Comparison of ENCODE assay signal across 8 cellular contexts in genomic region chr9:133121200-133122166, GRCh38. TPM values are rescaled to one million over a fixed set of nuclear protein-coding genes. Genes with fewer than 3 reads are reported as not detected.
DNase-seq lines count a peak whose midpoint lies in the region; ATAC-seq and TF ChIP-seq lines count a peak whose summit lies in the region.

Gene RALGDS (minus strand): TSS chr9:133121240. CDS start chr9:133121154, 86 bp downstream.

- DNase-seq in GM12864 (ENCODE audit: low read depth) = no peak
- peak; percentile 34 for DNase-seq in NCI-H146 treated with DMSO at 0.1 percent for 48 hours (lab: John Stamatoyannopoulos, UW; ENCODE audit: unreplicated experiment)
- peak in 55 of 56 donors; percentile 48 to 97 (median 85) for DNase-seq in amygdala (lab: John Stamatoyannopoulos, UW)
- peak; percentile 95 for DNase-seq in left ventricle myocardium superior
- peak; percentile 93 to 94 for DNase-seq in psoas muscle
- peak; percentile 90 for DNase-seq in ureter (ENCODE audit: low spot score)

- no peaks in the 10 kb centered on the region for H3K9me3 ChIP-seq in psoas muscle

- TF ChIP-seq CTCF in GM12864 (IDR thresholded peaks at IDR 0.05; ENCODE audit: low read depth, low read length, missing control alignments) (no peak), psoas muscle (IDR thresholded peaks at IDR 0.05) (no peak)

- ATAC-seq in HG02763 (IDR thresholded peaks at IDR 0.05; ENCODE audit: unreplicated experiment) (peak; percentile 65), left ventricle myocardium superior (peak; percentile 83), psoas muscle (peak; percentile 82 to 88 (median 86))

- intact Hi-C loops in T-helper 2 cell treated with Interferon-gamma antibody and Interleukin-4, amounts not matched to agents 100 ng/mL and 5 ng/mL, for 36 hours (cut with micrococcal nuclease) = loop anchor here (1.0 kb wide), 4 partner anchors 12 to 91 kb away; partner anchors contain the start of gene GTF3C5
- intact Hi-C loops in left ventricle myocardium superior (cut with micrococcal nuclease) (no loop called here), psoas muscle (cut with DNase I) (no loop called here)

- peaks cover 66% of the 10 kb centered on the region for H3K4me1 ChIP-seq in psoas muscle

- no peaks in the 10 kb centered on the region for H3K27me3 ChIP-seq in psoas muscle (ENCODE audit: insufficient read depth in 3 of 3, low read length in 2 of 3)

- no peaks in the 10 kb centered on the region for H3K36me3 ChIP-seq in psoas muscle (ENCODE audit: insufficient read depth in 1 of 2, low read depth in 1 of 2)

- peak within 1 kb of the TSS; percentile 59 for H3K4me3 ChIP-seq in GM12864 (ENCODE audit: low read depth, low read length)
- peak within 1 kb of the TSS; percentile 93 for H3K4me3 ChIP-seq in psoas muscle

- WGBS in psoas muscle, 3 donors = 11 to 20% (median 15%) methylated on average over 38 to 56 of the region's 56 CpGs

- peak within 1 kb of the TSS; percentile 90 for H3K27ac ChIP-seq in psoas muscle

RNA-seq across cellular contexts. Expression of gene RALGDS, which starts in this region (rescaled TPM):
- 65.7 and 70.0 TPM in 2 replicates for total RNA-seq in T-helper 2 cell treated with Interferon-gamma antibody and Interleukin-4, amounts not matched to agents 100 ng/mL and 5 ng/mL, for 36 hours
- total RNA-seq in left ventricle myocardium superior (33.1 TPM), psoas muscle (10 to 100 TPM; 13.3 to 64.6 (median 21.4) TPM), ureter (57.9 TPM)
- 10 to 100 TPM; 12.3 to 21.1 (median 17.2) TPM for polyA plus RNA-seq in psoas muscle
